28 cellular contexts compared by ENCODE assay signal in the genomic region with DNA sequence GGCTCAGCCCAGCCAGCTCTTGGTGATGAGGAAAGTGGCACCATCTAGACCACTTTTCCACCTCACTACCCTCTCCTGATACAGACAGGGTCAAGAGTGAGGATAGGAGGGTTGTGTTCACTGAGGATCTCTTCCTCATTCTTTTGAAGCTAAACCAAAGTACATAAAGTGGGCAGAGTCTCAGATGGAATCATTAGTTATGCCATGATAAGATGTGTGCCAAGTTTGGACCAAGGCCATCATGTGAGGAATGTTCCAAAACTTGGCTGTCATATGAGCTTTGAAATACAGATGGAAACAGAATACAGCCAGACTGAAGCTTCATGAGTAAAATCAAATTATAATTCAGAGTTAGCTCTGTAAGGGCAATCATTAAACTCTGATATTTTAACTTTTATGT. TPM values are rescaled to one million over a fixed set of nuclear protein-coding genes. Genes with fewer than 3 reads are reported as not detected.
"Had no signal": no experiment of that assay in that cellular context is flagged by ENCODE, and none has a peak within 500 bp of the region (broad histone marks: within the 10 kb centered on the region; RNA-seq: fewer than 3 reads in every experiment).

No MANE protein-coding gene starts in this region.

- ATAC-seq: HepG2, Panc1, PC-3 had no signal

- H3K9me3 ChIP-seq: SK-N-SH had no signal

- H3K27ac ChIP-seq: RWPE1 had no signal

- DNase-seq: IMR-90; Karpas-422; KG1; MM.1S; NCI-H1092 treated with DMSO at 0.1 percent for 48 hours; NCI-H1417; NCI-H1436 treated with DMSO at 0.1 percent for 48 hours; NCI-H1694 treated with DMSO at 0.1 percent for 48 hours; NCI-H1930; NCI-H2081; NCI-H2107; NCI-H2227 treated with DMSO at 0.1 percent for 48 hours; NCI-H524; NCI-H526 treated with DMSO at 0.1 percent for 48 hours; NCI-H748 treated with DMSO at 0.1 percent for 48 hours; NK-92 treated with Interleukin-12 subunit alpha and Interleukin-12 subunit beta, amount 100 ng/mL, for 24 hours; PC-3; SHP77; SK-N-SH; SW 1271 had no signal

- FAIRE-seq: HepG2 had no signal

RNA-seq across cellular contexts. Expression of gene ACSM1, which starts 37.2 kb away (rescaled TPM):
- total RNA-seq: HT1080, IMR-90, M059J, NCI-H460, OCI-LY7, PC-3, SK-MEL-5 had no signal
- polyA plus RNA-seq: IMR-90, SK-N-SH had no signal
